9 cellular contexts compared by ENCODE assay signal in genomic region chr1:221740941-221741363, GRCh38. TPM values are rescaled to one million over a fixed set of nuclear protein-coding genes. Genes with fewer than 3 reads are reported as not detected.
DNase-seq lines count a peak whose midpoint lies in the region; ATAC-seq, FAIRE-seq and TF ChIP-seq lines count a peak whose summit lies in the region.
"Had no signal": no experiment of that assay in that cellular context is flagged by ENCODE, and none has a peak within 500 bp of the region (broad histone marks: within the 10 kb centered on the region; RNA-seq: fewer than 3 reads in every experiment).

No MANE protein-coding gene starts in this region.

- H3K36me3 Mint-ChIP-seq in activated CD8-positive, alpha-beta T cell treated with anti-CD3 and anti-CD28 coated beads, Interleukin-2, amount 10 ng/mL, durations not matched to agents 7 days and 5 days (ENCODE audit: low read depth): no peaks in the 10 kb centered on the region

- no peak for TF ChIP-seq CTCF in heart right ventricle (IDR thresholded peaks at IDR 0.05)

- 1% methylated on average over 27 of the region's 27 CpGs for WGBS in heart right ventricle, 2 donors

- H3K27ac Mint-ChIP-seq in activated CD8-positive, alpha-beta T cell treated with anti-CD3 and anti-CD28 coated beads, Interleukin-2, amount 10 ng/mL, durations not matched to agents 7 days and 5 days: no peak overlapping the region

- peaks cover 3 to 37% (median 20%) of the 10 kb centered on the region in 9 donors for H3K4me1 ChIP-seq in heart right ventricle

- CTCF ChIA-PET in activated CD8-positive, alpha-beta T cell treated with anti-CD3 and anti-CD28 coated beads, Interleukin-2, amount 10 ng/mL, durations not matched to agents 7 days and 5 days (lab: Charles Lee): interaction anchor here (1.0 to 5.6 kb wide), 30 partner anchors 11 to 715 kb away, joined by 3 to 56 read pairs (median 7); no protein-coding TSS in a partner anchor

- no peak for DNase-seq in heart right ventricle
- DNase-seq in Right ventricle myocardium inferior (ENCODE audit: missing footprints): no peak
- DNase-seq in activated CD8-positive, alpha-beta T cell treated with anti-CD3 and anti-CD28 coated beads, Interleukin-2, amount 10 ng/mL, durations not matched to agents 7 days and 5 days: peak; percentile 43
- peak; percentile 34 for DNase-seq in left ventricle myocardium superior
- peak; percentile 26 for DNase-seq in stimulated activated CD4-positive, alpha-beta T cell treated with anti-CD3 and anti-CD28 coated beads, Interleukin-4, amount 100 ng/mL, for 24 hours
- no peak for DNase-seq in NCI-H1436 (lab: John Stamatoyannopoulos, UW)
- no peak for DNase-seq in frontal cortex (ENCODE audit: low spot score in 2 of 2)

- no peaks in the 10 kb centered on the region for H3K9me3 ChIP-seq in heart right ventricle

- H3K27ac ChIP-seq in heart right ventricle: peak overlapping the region in 8 of 10 donors; percentile 94 to 100 (median 98)

- no peaks in the 10 kb centered on the region for H3K27me3 ChIP-seq in heart right ventricle

- H3K4me3 ChIP-seq in heart right ventricle: peak overlapping the region; percentile 50 to 86 (median 67)

- peaks cover 10% of the 10 kb centered on the region for H3K9me3 Mint-ChIP-seq in activated CD8-positive, alpha-beta T cell treated with anti-CD3 and anti-CD28 coated beads, Interleukin-2, amount 10 ng/mL, durations not matched to agents 7 days and 5 days (ENCODE audit: insufficient read depth)
- H3K9me3 Mint-ChIP-seq: central memory CD8-positive, alpha-beta T cell had no signal

- intact Hi-C loops in heart right ventricle (cut with DNase I) (loop anchor here in 5 of 10 donors (5.0 to 10.0 kb wide), 9 partner anchors 169 to 714 kb away; no protein-coding TSS in a partner anchor), Right ventricle myocardium inferior (cut with DNase I) (loop anchor here (5.0 to 10.0 kb wide), 6 partner anchors 94 to 946 kb away; no protein-coding TSS in a partner anchor), left ventricle myocardium superior (cut with micrococcal nuclease) (no loop called here)

- no peak for ATAC-seq in heart right ventricle
- ATAC-seq in Right ventricle myocardium inferior: no peak
- no peak for ATAC-seq in activated CD8-positive, alpha-beta T cell treated with anti-CD3 and anti-CD28 coated beads, Interleukin-2, amount 10 ng/mL, durations not matched to agents 7 days and 5 days
- ATAC-seq in left ventricle myocardium superior: no peak
- ATAC-seq in HG03571 (IDR thresholded peaks at IDR 0.05; ENCODE audit: unreplicated experiment): no peak

- POLR2A ChIA-PET in activated CD8-positive, alpha-beta T cell treated with anti-CD3 and anti-CD28 coated beads, Interleukin-2, amount 10 ng/mL, durations not matched to agents 7 days and 5 days (lab: Charles Lee): interaction anchor here (0.6 to 7.5 kb wide), 34 partner anchors 8 to 714 kb away, joined by 3 to 268 read pairs (median 7); no protein-coding TSS in a partner anchor

- H3K36me3 ChIP-seq in heart right ventricle: peaks cover 0 to 29% (median 0%) of the 10 kb centered on the region in 9 donors

- peaks cover 15% of the 10 kb centered on the region for H3K4me1 Mint-ChIP-seq in activated CD8-positive, alpha-beta T cell treated with anti-CD3 and anti-CD28 coated beads, Interleukin-2, amount 10 ng/mL, durations not matched to agents 7 days and 5 days (ENCODE audit: low read depth)

- H3K27me3 Mint-ChIP-seq in activated CD8-positive, alpha-beta T cell treated with anti-CD3 and anti-CD28 coated beads, Interleukin-2, amount 10 ng/mL, durations not matched to agents 7 days and 5 days (ENCODE audit: low read depth): no peaks in the 10 kb centered on the region
- H3K27me3 Mint-ChIP-seq: central memory CD8-positive, alpha-beta T cell had no signal

- no peak for FAIRE-seq in frontal cortex (lab: Jason Lieb, UNC)

- no peak overlapping the region for H3K4me3 Mint-ChIP-seq in activated CD8-positive, alpha-beta T cell treated with anti-CD3 and anti-CD28 coated beads, Interleukin-2, amount 10 ng/mL, durations not matched to agents 7 days and 5 days
- H3K4me3 Mint-ChIP-seq: central memory CD8-positive, alpha-beta T cell had no signal

RNA-seq across cellular contexts. Expression of gene DUSP10, which starts 0.9 kb away (rescaled TPM):
- total RNA-seq in heart right ventricle (1 to 10 TPM; 1.8 to 9.7 (median 4.0) TPM), Right ventricle myocardium inferior (3.2 TPM), left ventricle myocardium superior (3.5 TPM), frontal cortex (6.9 TPM)
- 1 to 10 TPM; 2.8 to 3.6 TPM for polyA plus RNA-seq in heart right ventricle
- 10 to 100 TPM; 12.1 to 13.0 TPM for total RNA-seq in activated CD8-positive, alpha-beta T cell treated with anti-CD3 and anti-CD28 coated beads, Interleukin-2, amount 10 ng/mL, durations not matched to agents 7 days and 5 days

Comparison
In these comparisons a context has a peak if more than half of its experiments do, and no peak if none do; other contexts are left out.
1. DNase-seq: peak in activated CD8-positive, alpha-beta T cell treated with anti-CD3 and anti-CD28 coated beads, Interleukin-2, amount 10 ng/mL, durations not matched to agents 7 days and 5 days (single experiment), left ventricle myocardium superior (single experiment) and stimulated activated CD4-positive, alpha-beta T cell treated with anti-CD3 and anti-CD28 coated beads, Interleukin-4, amount 100 ng/mL, for 24 hours (single experiment); none in heart right ventricle (0 of 2), Right ventricle myocardium inferior (single experiment), NCI-H1436 (single experiment) and frontal cortex (0 of 2).